ENCODE assay signal across 13 cellular contexts in the genomic region with DNA sequence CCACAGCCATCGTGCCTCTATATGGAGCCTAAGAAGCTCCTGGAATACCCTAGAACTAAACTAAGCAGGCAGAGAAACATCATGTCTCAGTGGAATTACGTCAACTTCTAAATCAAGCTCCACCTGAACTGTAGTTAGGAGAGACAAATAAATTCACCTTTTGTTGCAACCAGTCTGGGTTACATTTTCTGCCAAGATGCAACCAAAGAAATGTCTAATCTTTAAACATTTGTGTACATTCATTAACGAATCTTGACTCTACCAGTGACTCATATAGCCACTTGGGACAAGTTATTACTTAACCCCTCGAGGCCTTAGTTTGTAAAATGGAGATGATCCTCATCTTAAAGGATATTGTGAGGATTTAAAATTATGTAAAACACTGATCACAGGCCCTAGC. TPM values are rescaled to one million over a fixed set of nuclear protein-coding genes. Genes with fewer than 3 reads are reported as not detected.
DNase-seq lines count a peak whose midpoint lies in the region; ATAC-seq, FAIRE-seq and TF ChIP-seq lines count a peak whose summit lies in the region.
"Had no signal": no experiment of that assay in that cellular context is flagged by ENCODE, and none has a peak within 500 bp of the region (broad histone marks: within the 10 kb centered on the region; RNA-seq: fewer than 3 reads in every experiment).

No MANE protein-coding gene starts in this region.

- TF ChIP-seq POLR2A in A549 (IDR thresholded peaks at IDR 0.05; ENCODE audit: low read length) (no peak), suprapubic skin (IDR thresholded peaks at IDR 0.05) (no peak), GM12891 (IDR thresholded peaks at IDR 0.05; ENCODE audit: low read depth, low read length) (no peak)

- H3K9me3 Mint-ChIP-seq in activated naive CD8-positive, alpha-beta T cell treated with anti-CD3 and anti-CD28 coated beads for 36 hours, result no peaks in the 10 kb centered on the region
- H3K9me3 Mint-ChIP-seq: activated T-cell treated with anti-CD3 and anti-CD28 coated beads, Interleukin-2, amount 50 U/mL, for 4 hours; neural crest cell had no signal

- TF ChIP-seq CTCF in A549 (IDR thresholded peaks at IDR 0.05) (no peak), fibroblast of mammary gland (conservative IDR thresholded peaks at IDR 0.05; ENCODE audit: control insufficient read depth, insufficient read depth, low read depth, low read length) (no peak), suprapubic skin (IDR thresholded peaks at IDR 0.05) (no peak)

- no peaks in the 10 kb centered on the region for H3K36me3 Mint-ChIP-seq in activated naive CD8-positive, alpha-beta T cell treated with anti-CD3 and anti-CD28 coated beads for 36 hours

- peaks cover 92% of the 10 kb centered on the region for H3K4me1 ChIP-seq in A549
- peaks cover 33% of the 10 kb centered on the region for H3K4me1 ChIP-seq in suprapubic skin

- TF ChIP-seq EP300 in A549 (IDR thresholded peaks at IDR 0.05) (peak in 1 of 2 experiments; percentile 29; a peak in 1 of 5 replicates), suprapubic skin (IDR thresholded peaks at IDR 0.05) (no peak)

- DNase-seq in A549 (ENCODE audit: low read depth in 1 of 2, low spot score in 1 of 2) (peak; percentile 43 to 66), fibroblast of mammary gland (ENCODE audit: low read depth) (peak; percentile 82), DMS79 treated with DMSO at 0.1 percent for 48 hours (lab: John Stamatoyannopoulos, UW) (no peak), suprapubic skin (ENCODE audit: low spot score in 2 of 2) (no peak), GM12891 (ENCODE audit: insufficient read length, low spot score) (no peak)
- DNase-seq in activated naive CD8-positive, alpha-beta T cell treated with anti-CD3 and anti-CD28 coated beads for 36 hours, result no peak
- DNase-seq: activated T-cell treated with anti-CD3 and anti-CD28 coated beads, Interleukin-2, amount 50 U/mL, for 4 hours; esophagus squamous epithelium; NCI-H1105; SJCRH30 had no signal

- H3K4me1 Mint-ChIP-seq in activated naive CD8-positive, alpha-beta T cell treated with anti-CD3 and anti-CD28 coated beads for 36 hours, result peaks cover 9% of the 10 kb centered on the region

- peak overlapping the region; percentile 17; the same call in 2 of the 3 replicates for H3K4me3 ChIP-seq in A549
- H3K4me3 ChIP-seq in fibroblast of mammary gland (ENCODE audit: control insufficient read depth, low read depth, low read length), result no peak overlapping the region
- no peak overlapping the region for H3K4me3 ChIP-seq in suprapubic skin
- H3K4me3 ChIP-seq: esophagus squamous epithelium, SJCRH30 had no signal

- 2% methylated on average over 3 of the region's 4 CpGs for WGBS in A549 (ENCODE audit: missing lambda C conversion rate)
- WGBS in suprapubic skin, result 39% methylated on average over 4 of the region's 4 CpGs

- peak; percentile 16 to 23; a peak in 2 of 6 replicates for ATAC-seq in A549
- ATAC-seq in GM21529 (IDR thresholded peaks at IDR 0.05; ENCODE audit: unreplicated experiment), result peak; percentile 62
- ATAC-seq in HG03469 (IDR thresholded peaks at IDR 0.05; ENCODE audit: unreplicated experiment), result peak; percentile 61
- ATAC-seq: activated T-cell treated with anti-CD3 and anti-CD28 coated beads, Interleukin-2, amount 50 U/mL, for 4 hours had no signal

- no peaks in the 10 kb centered on the region for H3K36me3 ChIP-seq in suprapubic skin
- H3K36me3 ChIP-seq: esophagus squamous epithelium, SJCRH30 had no signal

- no peaks in the 10 kb centered on the region for H3K9me3 ChIP-seq in A549
- H3K9me3 ChIP-seq in suprapubic skin, result no peaks in the 10 kb centered on the region
- H3K9me3 ChIP-seq: esophagus squamous epithelium, SJCRH30 had no signal

- POLR2A ChIA-PET in A549 (lab: Yijun Ruan, JAX), result no interaction called here

- peak overlapping the region; percentile 89 for H3K4me2 ChIP-seq in A549

- no peak; a peak in 1 of 5 replicates for TF ChIP-seq RAD21 in A549 (conservative IDR thresholded peaks at IDR 0.05 in 1 of 2, IDR thresholded peaks at IDR 0.05 in 1 of 2)

- peak; percentile 91 for FAIRE-seq in A549 (lab: Jason Lieb, UNC)
- FAIRE-seq in GM12891 (lab: Jason Lieb, UNC), result no peak

- H3K27ac Mint-ChIP-seq in activated naive CD8-positive, alpha-beta T cell treated with anti-CD3 and anti-CD28 coated beads for 36 hours, result no peak overlapping the region

- CTCF ChIA-PET in A549 (lab: Yijun Ruan, JAX), result interaction anchor here (0.5 to 1.1 kb wide), 2 partner anchors 9 to 1536 kb away, joined by 3 to 5 read pairs; a partner anchor contains a TSS

- no peaks in the 10 kb centered on the region for H3K27me3 ChIP-seq in suprapubic skin
- H3K27me3 ChIP-seq: SJCRH30 had no signal

- H3K27ac ChIP-seq in A549, result peak overlapping the region; percentile 89
- H3K27ac ChIP-seq in suprapubic skin, result no peak overlapping the region
- H3K27ac ChIP-seq: SJCRH30 had no signal

- no peak overlapping the region for H3K4me3 Mint-ChIP-seq in activated naive CD8-positive, alpha-beta T cell treated with anti-CD3 and anti-CD28 coated beads for 36 hours
- H3K4me3 Mint-ChIP-seq: activated T-cell treated with anti-CD3 and anti-CD28 coated beads, Interleukin-2, amount 50 U/mL, for 4 hours; neural crest cell had no signal

- peaks cover 17% of the 10 kb centered on the region for H3K27me3 Mint-ChIP-seq in activated naive CD8-positive, alpha-beta T cell treated with anti-CD3 and anti-CD28 coated beads for 36 hours

TF ChIP-seq in A549, 52 proteins besides CTCF, POLR2A, EP300 and RAD21 (continues in another document):
- TF ChIP-seq KDM5A (IDR thresholded peaks at IDR 0.05) (no peak), FOSL2 (IDR thresholded peaks at IDR 0.05) (peak; percentile 55; the same call in 1 of the 2 replicates), FOSL2 (CRISPR knock-in tag; IDR thresholded peaks at IDR 0.05) (peak; percentile 84), GATA3 (IDR thresholded peaks at IDR 0.05; ENCODE audit: borderline replicate concordance) (peak; percentile 69; the same call in 1 of the 2 replicates), JUN (IDR thresholded peaks at IDR 0.05) (peak; percentile 18 to 53; a peak in 1 of 5 replicates), BHLHE40 (IDR thresholded peaks at IDR 0.05; ENCODE audit: low read depth, low read length) (no peak), ZSCAN20 (CRISPR knock-in tag; IDR thresholded peaks at IDR 0.05) (no peak), NFE2L2 (conservative IDR thresholded peaks at IDR 0.05; ENCODE audit: low read length) (no peak), JUNB (IDR thresholded peaks at IDR 0.05) (peak; percentile 84), NPAS2 (CRISPR knock-in tag; IDR thresholded peaks at IDR 0.05; ENCODE audit: borderline replicate concordance) (no peak)
- TF ChIP-seq, protein P1, sequence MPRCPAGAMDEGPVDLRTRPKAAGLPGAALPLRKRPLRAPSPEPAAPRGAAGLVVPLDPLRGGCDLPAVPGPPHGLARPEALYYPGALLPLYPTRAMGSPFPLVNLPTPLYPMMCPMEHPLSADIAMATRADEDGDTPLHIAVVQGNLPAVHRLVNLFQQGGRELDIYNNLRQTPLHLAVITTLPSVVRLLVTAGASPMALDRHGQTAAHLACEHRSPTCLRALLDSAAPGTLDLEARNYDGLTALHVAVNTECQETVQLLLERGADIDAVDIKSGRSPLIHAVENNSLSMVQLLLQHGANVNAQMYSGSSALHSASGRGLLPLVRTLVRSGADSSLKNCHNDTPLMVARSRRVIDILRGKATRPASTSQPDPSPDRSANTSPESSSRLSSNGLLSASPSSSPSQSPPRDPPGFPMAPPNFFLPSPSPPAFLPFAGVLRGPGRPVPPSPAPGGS (IDR thresholded peaks at IDR 0.05), result no peak

TF ChIP-seq in GM12891, 5 proteins besides CTCF, POLR2A, EP300 and RAD21:
- TF ChIP-seq PAX5 (IDR thresholded peaks at IDR 0.05; ENCODE audit: insufficient read depth, low read length, severe bottlenecking) (no peak), POLR2AphosphoS5 (IDR thresholded peaks at IDR 0.05; ENCODE audit: low read depth, low read length) (no peak), SPI1 (IDR thresholded peaks at IDR 0.05; ENCODE audit: low read depth, low read length) (no peak), TAF1 (IDR thresholded peaks at IDR 0.05; ENCODE audit: low read depth, low read length) (no peak), POU2F2 (IDR thresholded peaks at IDR 0.05; ENCODE audit: low read depth, low read length) (no peak)

RNA-seq across cellular contexts. Expression of a gene that starts 8.9 kb away (rescaled TPM):
- polyA plus RNA-seq in A549 (2011; rRNA removed) (16.1 and 33.9 TPM in 2 replicates), A549 (2017; fragmentation: RNase III; extraction: RNeasy Plus Mini Kit Qiagen cat#74134 plus additional on column Dnase treatment) (11.1 to 15.2 TPM (median 14.4 TPM) in 3 replicates)
- 3.6 and 3.9 TPM in 2 replicates for polyA plus RNA-seq in A549 (2012; cell fraction: cytosol; rRNA removed)
- polyA plus RNA-seq in A549 (2012; cell fraction: nucleus; rRNA removed), result 7.0 and 8.8 TPM in 2 replicates
- 42.1 and 47.4 TPM in 2 replicates for polyA minus RNA-seq in A549 (2011; rRNA and poly(A)+ RNA removed)
- total RNA-seq in suprapubic skin, result 10 to 100 TPM; 40.1 to 82.0 (median 57.6) TPM
- 1.3 TPM for polyA plus RNA-seq in GM12891 (2012; ENCODE audit: low read depth, missing spikeins)
- 10 to 100 TPM; 13.4 to 18.0 TPM for total RNA-seq in activated naive CD8-positive, alpha-beta T cell treated with anti-CD3 and anti-CD28 coated beads for 36 hours

Comparison
In these comparisons a context has a peak if more than half of its experiments do, and no peak if none do; other contexts are left out.
1. DNase-seq: peak in A549 (2 of 2) and fibroblast of mammary gland (single experiment); none in DMS79 treated with DMSO at 0.1 percent for 48 hours (single experiment), suprapubic skin (0 of 2), GM12891 (single experiment) and activated naive CD8-positive, alpha-beta T cell treated with anti-CD3 and anti-CD28 coated beads for 36 hours (single experiment).
2. Peak in every context shown above with its lines, with median percentiles within 50 percentile points of each other: ATAC-seq.